ENCODE assay signal across 8 cellular contexts in the genomic region with DNA sequence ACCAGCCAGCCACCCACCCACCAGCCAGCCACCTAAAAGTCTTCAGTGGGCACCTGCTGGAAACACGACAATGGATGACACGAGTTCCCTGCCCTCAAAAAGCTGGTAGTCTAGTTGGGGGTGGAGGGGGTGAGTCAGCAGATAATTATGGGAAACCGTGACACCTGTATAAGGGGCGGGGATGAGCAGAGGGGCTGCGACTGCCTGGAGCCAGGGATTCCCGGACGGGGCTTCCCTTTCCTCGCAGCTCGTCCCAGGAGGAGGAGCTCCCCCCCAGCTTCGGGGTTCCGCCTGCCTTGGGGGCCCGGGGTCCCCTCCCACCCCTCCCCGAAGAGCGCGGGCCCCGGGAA. TPM values are rescaled to one million over a fixed set of nuclear protein-coding genes. Genes with fewer than 3 reads are reported as not detected.
A peak's percentile ranks its signal among the peaks of the same experiment; 100 is the strongest.
DNase-seq lines count a peak whose midpoint lies in the region; ATAC-seq and TF ChIP-seq lines count a peak whose summit lies in the region.

No MANE protein-coding gene starts in this region.

- peaks cover 39% of the 10 kb centered on the region for H3K27me3 Mint-ChIP-seq in activated CD4-positive, alpha-beta memory T cell treated with anti-CD3 and anti-CD28 coated beads for 36 hours
- H3K27me3 Mint-ChIP-seq in memory B cell: peaks cover 25% of the 10 kb centered on the region

- in situ Hi-C loops in GM13977 (cut with MboI; ENCODE audit: low pct_unique_long_range_greater_than_20kb, low sequenced_read_pairs, unreplicated experiment): no loop called here

- H3K27ac Mint-ChIP-seq in activated CD4-positive, alpha-beta memory T cell treated with anti-CD3 and anti-CD28 coated beads for 36 hours: no peak overlapping the region
- no peak overlapping the region for H3K27ac Mint-ChIP-seq in memory B cell

- DNase-seq in 8988T: peak; percentile 56
- peak; percentile 17 for DNase-seq in GM10248 (ENCODE audit: extremely low spot score)
- no peak for DNase-seq in activated CD4-positive, alpha-beta memory T cell treated with anti-CD3 and anti-CD28 coated beads for 36 hours
- DNase-seq in memory B cell (ENCODE audit: low spot score in 2 of 2): no peak
- DNase-seq in globus pallidus (ENCODE audit: low spot score): no peak
- no peak for DNase-seq in GM13977 (ENCODE audit: low spot score)

- no peak for ATAC-seq in memory B cell (ENCODE audit: low read depth)
- no peak for ATAC-seq in HG03108 (IDR thresholded peaks at IDR 0.05; ENCODE audit: unreplicated experiment)
- no peak for ATAC-seq in HG03196 (IDR thresholded peaks at IDR 0.05; ENCODE audit: unreplicated experiment)

- no peaks in the 10 kb centered on the region for H3K9me3 Mint-ChIP-seq in activated CD4-positive, alpha-beta memory T cell treated with anti-CD3 and anti-CD28 coated beads for 36 hours
- H3K9me3 Mint-ChIP-seq in memory B cell: no peaks in the 10 kb centered on the region

- intact Hi-C loops in activated CD4-positive, alpha-beta memory T cell treated with anti-CD3 and anti-CD28 coated beads for 36 hours (cut with micrococcal nuclease): loop anchor here (1.0 to 5.0 kb wide), 5 partner anchors 34 to 187 kb away; a partner anchor contains a TSS

- no peak for TF ChIP-seq CTCF in GM10248 (IDR thresholded peaks at IDR 0.05; ENCODE audit: control extremely low read depth, extremely low read depth, low read depth, missing control alignments)
- TF ChIP-seq CTCF in GM13977 (IDR thresholded peaks at IDR 0.05; ENCODE audit: extremely low read depth, insufficient read depth, missing control alignments): no peak

- CTCF ChIA-PET in GM10248 (lab: Yijun Ruan, JAX): interaction anchor here (0.6 to 10.4 kb wide), 56 partner anchors 7 to 1109 kb away, joined by 3 to 200 read pairs (median 6); a partner anchor contains a TSS
- CTCF ChIA-PET in activated CD4-positive, alpha-beta memory T cell treated with anti-CD3 and anti-CD28 coated beads for 36 hours (lab: Charles Lee): interaction anchor here (0.6 to 6.7 kb wide), 61 partner anchors 8 to 1066 kb away, joined by 3 to 185 read pairs (median 6); a partner anchor contains a TSS

- peak overlapping the region; percentile 20 for H3K4me3 Mint-ChIP-seq in activated CD4-positive, alpha-beta memory T cell treated with anti-CD3 and anti-CD28 coated beads for 36 hours
- peak overlapping the region; percentile 61 for H3K4me3 Mint-ChIP-seq in memory B cell

- H3K36me3 Mint-ChIP-seq in activated CD4-positive, alpha-beta memory T cell treated with anti-CD3 and anti-CD28 coated beads for 36 hours: no peaks in the 10 kb centered on the region
- no peaks in the 10 kb centered on the region for H3K36me3 Mint-ChIP-seq in memory B cell

- peaks cover 25% of the 10 kb centered on the region for H3K4me1 Mint-ChIP-seq in activated CD4-positive, alpha-beta memory T cell treated with anti-CD3 and anti-CD28 coated beads for 36 hours (ENCODE audit: low read depth)
- H3K4me1 Mint-ChIP-seq in memory B cell: peaks cover 26% of the 10 kb centered on the region

- POLR2A ChIA-PET in GM10248 (lab: Yijun Ruan, JAX): interaction anchor here (0.6 kb wide), 1 partner anchor 186 kb away, joined by 5 read pairs; no protein-coding TSS in a partner anchor
- POLR2A ChIA-PET in activated CD4-positive, alpha-beta memory T cell treated with anti-CD3 and anti-CD28 coated beads for 36 hours (lab: Charles Lee): interaction anchor here (1.1 to 1.2 kb wide), 2 partner anchors 26 to 244 kb away, joined by 3 read pairs; no protein-coding TSS in a partner anchor

RNA-seq across cellular contexts. Expression of a gene that starts 2.3 kb away (rescaled TPM):
- total RNA-seq in activated CD4-positive, alpha-beta memory T cell treated with anti-CD3 and anti-CD28 coated beads for 36 hours: under 1 TPM; 0.36 to 0.51 TPM

RNA-seq across cellular contexts. Expression of a gene that starts 31.1 kb away (rescaled TPM):
- total RNA-seq in activated CD4-positive, alpha-beta memory T cell treated with anti-CD3 and anti-CD28 coated beads for 36 hours: 100 to 1,000 TPM; 170 to 186 TPM

RNA-seq across cellular contexts. Expression of a gene that starts 57.5 kb away (rescaled TPM):
- total RNA-seq in activated CD4-positive, alpha-beta memory T cell treated with anti-CD3 and anti-CD28 coated beads for 36 hours: 10 to 100 TPM; 23.1 to 23.3 TPM

Comparison
In these comparisons a context has a peak if more than half of its experiments do, and no peak if none do; other contexts are left out.
1. DNase-seq: peak in 8988T (single experiment) and GM10248 (single experiment); none in activated CD4-positive, alpha-beta memory T cell treated with anti-CD3 and anti-CD28 coated beads for 36 hours (single experiment), memory B cell (0 of 2), globus pallidus (single experiment) and GM13977 (single experiment).